14 cellular contexts compared by ENCODE assay signal in the genomic region with DNA sequence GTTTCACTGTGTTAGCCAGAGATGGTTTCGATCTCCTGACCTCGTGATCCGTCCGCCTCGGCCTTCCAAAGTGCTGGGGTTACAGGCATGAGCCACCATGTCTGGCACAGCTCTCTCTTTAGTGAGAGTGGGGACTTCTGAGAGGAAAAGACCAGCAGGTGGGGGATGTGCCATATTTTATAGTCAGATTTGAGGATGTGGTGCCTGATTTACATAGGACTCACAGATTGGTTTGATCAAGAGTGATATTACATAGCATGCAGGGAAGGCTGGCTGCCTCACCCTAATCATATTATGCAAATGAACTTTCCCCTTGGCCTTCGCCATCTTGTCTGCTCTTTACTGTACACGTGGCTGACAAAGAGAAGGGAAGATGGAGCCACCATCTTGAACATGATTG. TPM values are rescaled to one million over a fixed set of nuclear protein-coding genes. Genes with fewer than 3 reads are reported as not detected.
DNase-seq lines count a peak whose midpoint lies in the region; ATAC-seq and TF ChIP-seq lines count a peak whose summit lies in the region.
"Had no signal": no experiment of that assay in that cellular context is flagged by ENCODE, and none has a peak within 500 bp of the region (broad histone marks: within the 10 kb centered on the region; RNA-seq: fewer than 3 reads in every experiment).

No MANE protein-coding gene starts in this region.

- no peak for TF ChIP-seq CTCF in neutrophil (IDR thresholded peaks at IDR 0.05)

- H3K36me3 ChIP-seq in Karpas-422 (ENCODE audit: insufficient read depth, low read length) = no peaks in the 10 kb centered on the region; the same call in 1 of the 2 replicates
- no peaks in the 10 kb centered on the region for H3K36me3 ChIP-seq in neutrophil

- H3K4me3 ChIP-seq in Karpas-422 (ENCODE audit: low read length) = no peak overlapping the region
- H3K4me3 ChIP-seq in neutrophil (ENCODE audit: low read depth in 1 of 2, low read length in 1 of 2) = no peak overlapping the region
- H3K4me3 ChIP-seq in right cardiac atrium (ENCODE audit: low read length) = no peak overlapping the region
- H3K4me3 ChIP-seq: A549 had no signal

- H2AFZ ChIP-seq in Karpas-422 (ENCODE audit: low read length) = 0 out of 2 replicates have a peak overlapping the region, but pooled peaks have one; percentile 43

- peaks cover 7% of the 10 kb centered on the region for H3K4me1 ChIP-seq in Karpas-422 (ENCODE audit: low read length)
- H3K4me1 ChIP-seq in neutrophil (ENCODE audit: control insufficient read depth in 1 of 2, insufficient read depth in 1 of 2, low read depth in 1 of 2, low read length in 1 of 2) = peaks cover 49 to 52% of the 10 kb centered on the region in 2 experiments
- no peaks in the 10 kb centered on the region for H3K4me1 ChIP-seq in right cardiac atrium (ENCODE audit: control insufficient read depth, insufficient read depth, low read length)
- H3K4me1 ChIP-seq: A549, Caco-2 had no signal

- H4K20me1 ChIP-seq in Karpas-422 (ENCODE audit: insufficient read depth, low read depth, low read length) = no peaks in the 10 kb centered on the region

- intact Hi-C loops in right cardiac atrium (cut with DNase I) = no loop called here

- no peak overlapping the region for H3K4me2 ChIP-seq in Karpas-422 (ENCODE audit: low read depth, low read length, poor library complexity, severe bottlenecking)
- H3K4me2 ChIP-seq: A549 had no signal

- H3K9me3 ChIP-seq in Karpas-422 (ENCODE audit: low read length) (peaks cover 12% of the 10 kb centered on the region), neutrophil (no peaks in the 10 kb centered on the region), right cardiac atrium (ENCODE audit: control insufficient read depth, low read length) (no peaks in the 10 kb centered on the region)

- peak; percentile 59 for DNase-seq in Karpas-422
- DNase-seq in NAMALWA (ENCODE audit: low spot score) = peak; percentile 55
- peak; percentile 69 for DNase-seq in SK-N-DZ (ENCODE audit: low spot score)
- DNase-seq in HCEC 1CT = no peak
- no peak for DNase-seq in right cardiac atrium
- DNase-seq: Caco-2; CD8-positive, alpha-beta T cell; DND-41; GDM1; GOT3; H9 had no signal

- H3K27ac ChIP-seq in Karpas-422 (ENCODE audit: low read length) (no peak overlapping the region), neutrophil (peak overlapping the region; percentile 44), right cardiac atrium (ENCODE audit: low read length) (no peak overlapping the region)
- H3K27ac ChIP-seq: A549 had no signal

- WGBS in right cardiac atrium = 90% methylated on average over 7 of the region's 7 CpGs

- no peaks in the 10 kb centered on the region for H3K9me2 ChIP-seq in Karpas-422 (replicated peaks; ENCODE audit: insufficient read depth, low read length)

- H3K9ac ChIP-seq in Karpas-422 (ENCODE audit: low read length) = no peak overlapping the region

- no peak for ATAC-seq in right cardiac atrium
- ATAC-seq: A549; CD8-positive, alpha-beta T cell had no signal

- H3K27me3 ChIP-seq in Karpas-422 (ENCODE audit: low read length) = 0 out of 2 replicates have a peak, but pooled peaks cover 2% of the 10 kb centered on the region
- H3K27me3 ChIP-seq in neutrophil = no peaks in the 10 kb centered on the region
- no peaks in the 10 kb centered on the region for H3K27me3 ChIP-seq in right cardiac atrium (ENCODE audit: control insufficient read depth, insufficient read depth)

- no peaks in the 10 kb centered on the region for H3K79me2 ChIP-seq in Karpas-422 (ENCODE audit: low read length)

RNA-seq across cellular contexts. Expression of gene MAPK3, which starts 28.1 kb away (rescaled TPM):
- total RNA-seq in Karpas-422 (2014; rRNA removed; shearing (Covaris generic); ENCODE audit: low replicate concordance) = 29.9 and 55.6 TPM in 2 replicates
- polyA plus RNA-seq in SK-N-DZ (2014; cell fraction: cytosol; rRNA removed) = 50.3 and 54.8 TPM in 2 replicates
- polyA plus RNA-seq in SK-N-DZ (2014; cell fraction: nucleus; rRNA removed) = 24.1 and 54.7 TPM in 2 replicates
- total RNA-seq in right cardiac atrium = 10 to 100 TPM; 55.9 to 67.8 (median 64.3) TPM
- 78.1 TPM for polyA plus RNA-seq in right cardiac atrium

RNA-seq across cellular contexts. Expression of gene CORO1A, which starts 32.3 kb away (rescaled TPM):
- total RNA-seq in Karpas-422 (2014; rRNA removed; shearing (Covaris generic); ENCODE audit: low replicate concordance) = 362 and 820 TPM in 2 replicates
- polyA plus RNA-seq in SK-N-DZ (2014; cell fraction: cytosol; rRNA removed) = 71.9 and 73.6 TPM in 2 replicates
- 65.6 and 101 TPM in 2 replicates for polyA plus RNA-seq in SK-N-DZ (2014; cell fraction: nucleus; rRNA removed)
- 10 to 100 TPM; 10.3 to 22.4 (median 14.6) TPM for total RNA-seq in right cardiac atrium
- 7.3 TPM for polyA plus RNA-seq in right cardiac atrium

RNA-seq across cellular contexts. Expression of gene GDPD3, which starts 37.8 kb away (rescaled TPM):
- total RNA-seq in Karpas-422 (2014; rRNA removed; shearing (Covaris generic); ENCODE audit: low replicate concordance) = 2.1 and 3.3 TPM in 2 replicates
- 0.80 and 1.8 TPM in 2 replicates for polyA plus RNA-seq in SK-N-DZ (2014; cell fraction: cytosol; rRNA removed)
- polyA plus RNA-seq in SK-N-DZ (2014; cell fraction: nucleus; rRNA removed) = 20.8 and 35.5 TPM in 2 replicates
- 1 to 10 TPM; 1.3 to 3.7 (median 3.2) TPM for total RNA-seq in right cardiac atrium
- polyA plus RNA-seq in right cardiac atrium = 2.6 TPM
- polyA plus RNA-seq: CD14-positive monocyte had no signal

RNA-seq across cellular contexts. Expression of gene BOLA2B, which starts 42.4 kb away (rescaled TPM):
- 98.5 and 166 TPM in 2 replicates for total RNA-seq in Karpas-422 (2014; rRNA removed; shearing (Covaris generic); ENCODE audit: low replicate concordance)
- 793 and 1,241 TPM in 2 replicates for polyA plus RNA-seq in SK-N-DZ (2014; cell fraction: cytosol; rRNA removed)
- polyA plus RNA-seq in SK-N-DZ (2014; cell fraction: nucleus; rRNA removed) = 678 and 754 TPM in 2 replicates
- total RNA-seq in right cardiac atrium = 10 to 100 TPM; 75.2 to 89.6 (median 84.6) TPM
- polyA plus RNA-seq in right cardiac atrium = 184 TPM

RNA-seq across cellular contexts. Expression of gene SLX1A, which starts 42.6 kb away (rescaled TPM):
- total RNA-seq in Karpas-422 (2014; rRNA removed; shearing (Covaris generic); ENCODE audit: low replicate concordance) = 18.3 and 101 TPM in 2 replicates
- 60.0 and 70.9 TPM in 2 replicates for polyA plus RNA-seq in SK-N-DZ (2014; cell fraction: cytosol; rRNA removed)
- polyA plus RNA-seq in SK-N-DZ (2014; cell fraction: nucleus; rRNA removed) = 119 and 132 TPM in 2 replicates
- 10 to 100 TPM in 2 of 4 donors, 1 to 10 TPM in 2; 8.9 to 20.8 (median 13.9) TPM for total RNA-seq in right cardiac atrium
- 24.6 TPM for polyA plus RNA-seq in right cardiac atrium

Comparison
In these comparisons a context has a peak if more than half of its experiments do, and no peak if none do; other contexts are left out.
1. DNase-seq: peak in Karpas-422 (single experiment), NAMALWA (single experiment) and SK-N-DZ (single experiment); none in HCEC 1CT (single experiment) and right cardiac atrium (0 of 3).
2. RNA of gene CORO1A, which starts 32.3 kb away (total RNA-seq): 362 to 820 TPM in Karpas-422; 10.3 to 22.4 TPM in right cardiac atrium; every median in the first group is over 10 times any median in the second.